ENCODE assay signal across 1 cellular context in genomic region chr6:8063762-8064637, GRCh38.
TF ChIP-seq lines count a peak whose summit lies in the region.

BLOC1S5 (minus strand) TSS chr6:8064389; CDS start chr6:8064376, 13 bp downstream.

TF ChIP-seq in HepG2, 621 proteins besides CTCF, POLR2A, EP300 and RAD21 (continued from another document and continues in another):
- no peak for TF ChIP-seq ZNF674 (CRISPR knock-in tag; IDR thresholded peaks at IDR 0.05; ENCODE audit: low read depth)
- no peak for TF ChIP-seq JDP2 (CRISPR knock-in tag; IDR thresholded peaks at IDR 0.05; ENCODE audit: borderline replicate concordance)
- no peak for TF ChIP-seq TBP (CRISPR knock-in tag; IDR thresholded peaks at IDR 0.05)
- peak; percentile 87; the same call in 1 of the 2 replicates for TF ChIP-seq DNMT1 (CRISPR knock-in tag; IDR thresholded peaks at IDR 0.05)
- peak in 1 of 2 experiments; percentile 69; a peak in 1 of 4 replicates for TF ChIP-seq ATF4 (CRISPR knock-in tag; IDR thresholded peaks at IDR 0.05)
- TF ChIP-seq TRIM22 (IDR thresholded peaks at IDR 0.05), result no peak
- TF ChIP-seq HOXA5 (CRISPR knock-in tag; IDR thresholded peaks at IDR 0.05), result no peak; the same call in 1 of the 2 replicates
- no peak for TF ChIP-seq ZNF75D (CRISPR knock-in tag; IDR thresholded peaks at IDR 0.05; ENCODE audit: borderline replicate concordance)
- TF ChIP-seq, protein P1, sequence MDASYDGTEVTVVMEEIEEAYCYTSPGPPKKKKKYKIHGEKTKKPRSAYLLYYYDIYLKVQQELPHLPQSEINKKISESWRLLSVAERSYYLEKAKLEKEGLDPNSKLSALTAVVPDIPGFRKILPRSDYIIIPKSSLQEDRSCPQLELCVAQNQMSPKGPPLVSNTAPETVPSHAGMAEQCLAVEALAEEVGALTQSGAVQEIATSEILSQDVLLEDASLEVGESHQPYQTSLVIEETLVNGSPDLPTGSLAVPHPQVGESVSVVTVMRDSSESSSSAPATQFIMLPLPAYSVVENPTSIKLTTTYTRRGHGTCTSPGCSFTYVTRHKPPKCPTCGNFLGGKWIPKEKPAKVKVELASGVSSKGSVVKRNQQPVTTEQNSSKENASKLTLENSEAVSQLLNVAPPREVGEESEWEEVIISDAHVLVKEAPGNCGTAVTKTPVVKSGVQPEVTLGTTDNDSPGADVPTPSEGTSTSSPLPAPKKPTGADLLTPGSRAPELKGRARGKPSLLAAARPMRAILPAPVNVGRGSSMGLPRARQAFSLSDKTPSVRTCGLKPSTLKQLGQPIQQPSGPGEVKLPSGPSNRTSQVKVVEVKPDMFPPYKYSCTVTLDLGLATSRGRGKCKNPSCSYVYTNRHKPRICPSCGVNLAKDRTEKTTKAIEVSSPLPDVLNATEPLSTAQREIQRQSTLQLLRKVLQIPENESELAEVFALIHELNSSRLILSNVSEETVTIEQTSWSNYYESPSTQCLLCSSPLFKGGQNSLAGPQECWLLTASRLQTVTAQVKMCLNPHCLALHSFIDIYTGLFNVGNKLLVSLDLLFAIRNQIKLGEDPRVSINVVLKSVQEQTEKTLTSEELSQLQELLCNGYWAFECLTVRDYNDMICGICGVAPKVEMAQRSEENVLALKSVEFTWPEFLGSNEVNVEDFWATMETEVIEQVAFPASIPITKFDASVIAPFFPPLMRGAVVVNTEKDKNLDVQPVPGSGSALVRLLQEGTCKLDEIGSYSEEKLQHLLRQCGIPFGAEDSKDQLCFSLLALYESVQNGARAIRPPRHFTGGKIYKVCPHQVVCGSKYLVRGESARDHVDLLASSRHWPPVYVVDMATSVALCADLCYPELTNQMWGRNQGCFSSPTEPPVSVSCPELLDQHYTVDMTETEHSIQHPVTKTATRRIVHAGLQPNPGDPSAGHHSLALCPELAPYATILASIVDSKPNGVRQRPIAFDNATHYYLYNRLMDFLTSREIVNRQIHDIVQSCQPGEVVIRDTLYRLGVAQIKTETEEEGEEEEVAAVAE (CRISPR knock-in tag; IDR thresholded peaks at IDR 0.05; ENCODE audit: borderline replicate concordance), result peak; percentile 97
- no peak for TF ChIP-seq CC2D1A (CRISPR knock-in tag; IDR thresholded peaks at IDR 0.05)
- TF ChIP-seq TFE3 (CRISPR knock-in tag; IDR thresholded peaks at IDR 0.05), result peak; percentile 33; the same call in 1 of the 2 replicates
- TF ChIP-seq RBFOX2 (IDR thresholded peaks at IDR 0.05; ENCODE audit: low read depth, low read length), result peak; percentile 95
- TF ChIP-seq TAF15 (IDR thresholded peaks at IDR 0.05; ENCODE audit: low read depth, low read length, poor library complexity, severe bottlenecking), result peak; percentile 86
- TF ChIP-seq ELF4 (CRISPR knock-in tag; IDR thresholded peaks at IDR 0.05; ENCODE audit: borderline replicate concordance), result peak; percentile 99
- TF ChIP-seq HDAC2 (CRISPR knock-in tag; IDR thresholded peaks at IDR 0.05), result peak; percentile 39; the same call in 1 of the 2 replicates
- TF ChIP-seq ZMYM3 (CRISPR knock-in tag; IDR thresholded peaks at IDR 0.05), result peak; percentile 33; the same call in 1 of the 2 replicates
- no peak for TF ChIP-seq SUZ12 (IDR thresholded peaks at IDR 0.05; ENCODE audit: low read depth, low read length)
- TF ChIP-seq BCL6 (CRISPR knock-in tag; IDR thresholded peaks at IDR 0.05), result 0 out of 2 replicates have a peak, but pooled peaks have one; percentile 60
- peak; percentile 84 for TF ChIP-seq MED8 (CRISPR knock-in tag; IDR thresholded peaks at IDR 0.05; ENCODE audit: insufficient replicate concordance)
- TF ChIP-seq KDM2A (CRISPR knock-in tag; IDR thresholded peaks at IDR 0.05; ENCODE audit: borderline replicate concordance, low read depth), result peak; percentile 91
- TF ChIP-seq ZBTB37 (CRISPR knock-in tag; IDR thresholded peaks at IDR 0.05), result peak; percentile 56; the same call in 1 of the 2 replicates
- TF ChIP-seq, protein P2, sequence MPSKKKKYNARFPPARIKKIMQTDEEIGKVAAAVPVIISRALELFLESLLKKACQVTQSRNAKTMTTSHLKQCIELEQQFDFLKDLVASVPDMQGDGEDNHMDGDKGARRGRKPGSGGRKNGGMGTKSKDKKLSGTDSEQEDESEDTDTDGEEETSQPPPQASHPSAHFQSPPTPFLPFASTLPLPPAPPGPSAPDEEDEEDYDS (CRISPR knock-in tag; IDR thresholded peaks at IDR 0.05), result peak; percentile 84
- no peak; the same call in 1 of the 2 replicates for TF ChIP-seq ZC3H13 (CRISPR knock-in tag; IDR thresholded peaks at IDR 0.05)
- TF ChIP-seq JUNB (CRISPR knock-in tag; IDR thresholded peaks at IDR 0.05; ENCODE audit: borderline replicate concordance), result no peak
- TF ChIP-seq, protein P3, sequence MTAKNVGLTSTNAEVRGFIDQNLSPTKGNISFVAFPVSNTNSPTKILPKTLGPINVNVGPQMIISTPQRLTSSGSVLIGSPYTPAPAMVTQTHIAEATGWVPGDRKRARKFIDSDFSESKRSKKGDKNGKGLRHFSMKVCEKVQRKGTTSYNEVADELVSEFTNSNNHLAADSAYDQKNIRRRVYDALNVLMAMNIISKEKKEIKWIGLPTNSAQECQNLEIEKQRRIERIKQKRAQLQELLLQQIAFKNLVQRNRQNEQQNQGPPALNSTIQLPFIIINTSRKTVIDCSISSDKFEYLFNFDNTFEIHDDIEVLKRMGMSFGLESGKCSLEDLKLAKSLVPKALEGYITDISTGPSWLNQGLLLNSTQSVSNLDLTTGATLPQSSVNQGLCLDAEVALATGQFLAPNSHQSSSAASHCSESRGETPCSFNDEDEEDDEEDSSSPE (CRISPR knock-in tag; IDR thresholded peaks at IDR 0.05), result peak; percentile 72
- peak; percentile 42 for TF ChIP-seq TBL1XR1 (IDR thresholded peaks at IDR 0.05; ENCODE audit: borderline replicate concordance, low read length, partially characterized antibody)
- TF ChIP-seq CREB1 (IDR thresholded peaks at IDR 0.05), result peak; percentile 97
- peak; percentile 99 for TF ChIP-seq CREB1 (CRISPR knock-in tag; IDR thresholded peaks at IDR 0.05)
- peak; percentile 67 for TF ChIP-seq ERF (CRISPR knock-in tag; IDR thresholded peaks at IDR 0.05)
- TF ChIP-seq, protein P4, sequence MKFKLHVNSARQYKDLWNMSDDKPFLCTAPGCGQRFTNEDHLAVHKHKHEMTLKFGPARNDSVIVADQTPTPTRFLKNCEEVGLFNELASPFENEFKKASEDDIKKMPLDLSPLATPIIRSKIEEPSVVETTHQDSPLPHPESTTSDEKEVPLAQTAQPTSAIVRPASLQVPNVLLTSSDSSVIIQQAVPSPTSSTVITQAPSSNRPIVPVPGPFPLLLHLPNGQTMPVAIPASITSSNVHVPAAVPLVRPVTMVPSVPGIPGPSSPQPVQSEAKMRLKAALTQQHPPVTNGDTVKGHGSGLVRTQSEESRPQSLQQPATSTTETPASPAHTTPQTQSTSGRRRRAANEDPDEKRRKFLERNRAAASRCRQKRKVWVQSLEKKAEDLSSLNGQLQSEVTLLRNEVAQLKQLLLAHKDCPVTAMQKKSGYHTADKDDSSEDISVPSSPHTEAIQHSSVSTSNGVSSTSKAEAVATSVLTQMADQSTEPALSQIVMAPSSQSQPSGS (CRISPR knock-in tag; IDR thresholded peaks at IDR 0.05), result peak; percentile 84
- peak; percentile 98 for TF ChIP-seq SIX1 (CRISPR knock-in tag; IDR thresholded peaks at IDR 0.05; ENCODE audit: borderline replicate concordance)
- TF ChIP-seq ZNF510 (CRISPR knock-in tag; IDR thresholded peaks at IDR 0.05; ENCODE audit: low read depth), result no peak
- TF ChIP-seq ZFP62 (CRISPR knock-in tag; IDR thresholded peaks at IDR 0.05), result no peak
- no peak for TF ChIP-seq TCF12 (IDR thresholded peaks at IDR 0.05)
- TF ChIP-seq TCF12 (CRISPR knock-in tag; IDR thresholded peaks at IDR 0.05), result peak; percentile 64; the same call in 1 of the 2 replicates
- peak; percentile 99 for TF ChIP-seq KAT8 (CRISPR knock-in tag; IDR thresholded peaks at IDR 0.05)
- TF ChIP-seq ZNF367 (CRISPR knock-in tag; IDR thresholded peaks at IDR 0.05; ENCODE audit: borderline replicate concordance), result peak; percentile 48; the same call in 1 of the 2 replicates
- TF ChIP-seq ZNF564 (CRISPR knock-in tag; IDR thresholded peaks at IDR 0.05), result peak; percentile 73
- no peak; the same call in 1 of the 2 replicates for TF ChIP-seq RBAK (CRISPR knock-in tag; IDR thresholded peaks at IDR 0.05)
- no peak; the same call in 1 of the 2 replicates for TF ChIP-seq ZFP90 (CRISPR knock-in tag; IDR thresholded peaks at IDR 0.05; ENCODE audit: borderline replicate concordance)
- peak; percentile 51; the same call in 1 of the 2 replicates for TF ChIP-seq ZNF414 (CRISPR knock-in tag; IDR thresholded peaks at IDR 0.05)
- peak; percentile 12; the same call in 1 of the 2 replicates for TF ChIP-seq SOX13 (IDR thresholded peaks at IDR 0.05)
- TF ChIP-seq SOX13 (CRISPR knock-in tag; conservative IDR thresholded peaks at IDR 0.05 in 1 of 2, IDR thresholded peaks at IDR 0.05 in 1 of 2), result peak in 1 of 2 experiments; percentile 68; a peak in 2 of 4 replicates
- TF ChIP-seq TGIF2 (CRISPR knock-in tag; IDR thresholded peaks at IDR 0.05), result 0 out of 2 replicates have a peak, but pooled peaks have one; percentile 9
- peak; percentile 79 for TF ChIP-seq BRF2 (CRISPR knock-in tag; IDR thresholded peaks at IDR 0.05)
